ENCODE assay signal across 8 cellular contexts in genomic region chr4:183444149-183444952, GRCh38. TPM values are rescaled to one million over a fixed set of nuclear protein-coding genes. Genes with fewer than 3 reads are reported as not detected.
A peak's percentile ranks its signal among the peaks of the same experiment; 100 is the strongest.
DNase-seq lines count a peak whose midpoint lies in the region; ATAC-seq and TF ChIP-seq lines count a peak whose summit lies in the region.

Gene CDKN2AIP (plus strand): TSS chr4:183444636. CDS start chr4:183444798, 162 bp downstream.

- peaks cover 15% of the 10 kb centered on the region for H3K36me3 ChIP-seq in thoracic aorta

- peak; percentile 86 for ATAC-seq in HG02678 (IDR thresholded peaks at IDR 0.05; ENCODE audit: unreplicated experiment)
- ATAC-seq in thoracic aorta (ENCODE audit: insufficient number of reproducible peaks, low FRiP score, low read depth) = peak; percentile 94

- H3K4me3 ChIP-seq in thoracic aorta = peak within 1 kb of the TSS; percentile 93

- H3K27ac ChIP-seq in thoracic aorta = peak within 1 kb of the TSS; percentile 90 to 98

- no peaks in the 10 kb centered on the region for H3K9me3 ChIP-seq in thoracic aorta

- H3K27ac Mint-ChIP-seq in activated naive CD8-positive, alpha-beta T cell = peak within 1 kb of the TSS; percentile 98
- H3K27ac Mint-ChIP-seq in osteocyte (ENCODE audit: unreplicated experiment) = peak within 1 kb of the TSS; percentile 98

- no peaks in the 10 kb centered on the region for H3K27me3 ChIP-seq in thoracic aorta (replicated peaks; ENCODE audit: insufficient read depth)

- H3K27me3 Mint-ChIP-seq in activated naive CD8-positive, alpha-beta T cell = no peaks in the 10 kb centered on the region
- H3K27me3 Mint-ChIP-seq in osteocyte (ENCODE audit: unreplicated experiment) = no peaks in the 10 kb centered on the region

- DNase-seq in NCI-H1105 treated with DMSO at 0.1 percent for 48 hours (lab: John Stamatoyannopoulos, UW) (peak; percentile 79), SKM-1 treated with dmso at 0.1 percent for 144 hours (lab: John Stamatoyannopoulos, UW; ENCODE audit: unreplicated experiment) (peak; percentile 93), glomerular visceral epithelial cell (ENCODE audit: extremely low spot score) (peak; percentile 97), osteocyte (ENCODE audit: extremely low spot score, unreplicated experiment) (peak; percentile 97), thoracic aorta (ENCODE audit: low spot score) (peak; percentile 54)

- H3K9me3 Mint-ChIP-seq in activated naive CD8-positive, alpha-beta T cell (ENCODE audit: low read depth) = no peaks in the 10 kb centered on the region
- H3K9me3 Mint-ChIP-seq in osteocyte (ENCODE audit: unreplicated experiment) = no peaks in the 10 kb centered on the region

- peaks cover 52% of the 10 kb centered on the region for H3K4me1 Mint-ChIP-seq in activated naive CD8-positive, alpha-beta T cell (ENCODE audit: low read depth)
- peaks cover 45% of the 10 kb centered on the region for H3K4me1 Mint-ChIP-seq in osteocyte (ENCODE audit: unreplicated experiment)

- H3K4me1 ChIP-seq in thoracic aorta (ENCODE audit: control insufficient read depth in 1 of 2, low read depth in 2 of 2) = peaks cover 25 to 38% of the 10 kb centered on the region in 2 donors

- peaks cover 14% of the 10 kb centered on the region for H3K36me3 Mint-ChIP-seq in activated naive CD8-positive, alpha-beta T cell
- H3K36me3 Mint-ChIP-seq in osteocyte (ENCODE audit: unreplicated experiment) = peaks cover 27% of the 10 kb centered on the region

- peak; percentile 14; the same call in 1 of the 3 replicates for TF ChIP-seq CTCF in GM12872 (IDR thresholded peaks at IDR 0.05; ENCODE audit: insufficient read depth, low read depth, low read length)
- TF ChIP-seq CTCF in osteocyte (IDR thresholded peaks at IDR 0.05) = no peak
- TF ChIP-seq CTCF in thoracic aorta (IDR thresholded peaks at IDR 0.05) = peak; percentile 4

- H3K4me3 Mint-ChIP-seq in activated naive CD8-positive, alpha-beta T cell = peak within 1 kb of the TSS; percentile 94
- peak within 1 kb of the TSS; percentile 95 for H3K4me3 Mint-ChIP-seq in osteocyte (ENCODE audit: unreplicated experiment)

RNA-seq across cellular contexts. Expression of gene CDKN2AIP, which starts in this region (rescaled TPM):
- total RNA-seq in osteocyte (13.2 and 13.8 TPM in 2 replicates), thoracic aorta (10 to 100 TPM; 12.9 to 20.5 TPM)

Comparison
In these comparisons a context has a peak if more than half of its experiments do, and no peak if none do; other contexts are left out.
1. Peak in every context shown above with its lines: DNase-seq, ATAC-seq, H3K4me3 ChIP-seq and H3K27ac ChIP-seq.